Comparison of ENCODE assay signal across 19 cellular contexts in the genomic region with DNA sequence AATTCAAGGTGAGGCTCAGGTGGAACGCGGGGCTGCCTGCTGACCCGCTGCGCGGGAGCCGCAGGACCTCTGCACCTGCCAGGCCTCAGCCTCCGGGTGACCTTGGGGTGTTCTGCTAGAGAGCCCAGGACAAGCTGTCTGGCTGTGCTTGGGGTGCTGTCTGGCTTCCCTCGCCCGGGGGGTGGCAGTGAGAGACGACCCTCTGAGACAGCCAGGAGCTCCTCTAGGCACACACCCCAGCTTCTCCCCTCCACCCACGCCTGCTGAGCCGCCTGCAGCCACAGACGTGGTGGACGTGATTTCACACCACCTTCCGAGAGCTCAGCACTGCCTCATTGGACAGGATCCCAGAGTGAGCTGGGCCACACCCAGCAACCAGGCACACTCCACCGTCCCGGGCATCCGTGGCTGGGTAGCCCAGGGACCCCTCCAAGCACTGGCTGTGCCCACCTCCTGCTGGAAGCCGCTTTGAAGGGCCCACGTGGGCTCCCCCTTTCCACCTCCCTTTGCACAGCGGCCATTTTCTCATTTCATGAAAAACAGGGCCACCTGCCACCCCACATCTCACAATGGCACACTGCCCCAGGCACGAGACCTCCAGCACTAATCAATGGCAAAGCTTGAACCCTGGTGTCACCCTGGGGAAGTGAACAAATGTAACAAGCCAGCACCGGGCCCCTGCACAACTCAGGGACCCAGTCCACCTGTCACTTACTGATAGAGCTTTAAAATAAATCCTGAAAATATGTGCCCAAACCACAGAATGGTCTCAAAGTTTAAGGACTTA. TPM values are rescaled to one million over a fixed set of nuclear protein-coding genes. Genes with fewer than 3 reads are reported as not detected.
DNase-seq lines count a peak whose midpoint lies in the region; ATAC-seq and TF ChIP-seq lines count a peak whose summit lies in the region.
"Had no signal": no experiment of that assay in that cellular context is flagged by ENCODE, and none has a peak within 500 bp of the region (broad histone marks: within the 10 kb centered on the region; RNA-seq: fewer than 3 reads in every experiment).

No MANE protein-coding gene starts in this region.

- H3K9me3 ChIP-seq in RWPE2 (ENCODE audit: severe bottlenecking) (no peaks in the 10 kb centered on the region), lower lobe of right lung (no peaks in the 10 kb centered on the region), thoracic aorta (no peaks in the 10 kb centered on the region)
- H3K9me3 ChIP-seq: neutrophil had no signal

- H3K27ac Mint-ChIP-seq in Calu3 (ENCODE audit: unreplicated experiment): no peak overlapping the region
- H3K27ac Mint-ChIP-seq: activated naive CD4-positive, alpha-beta T cell treated with anti-CD3 and anti-CD28 coated beads, Interleukin-2, amount 10 ng/mL, durations not matched to agents 7 days and 5 days had no signal

- H3K27me3 ChIP-seq in RWPE2 (ENCODE audit: insufficient read depth, poor library complexity, severe bottlenecking) (no peaks in the 10 kb centered on the region), lower lobe of right lung (ENCODE audit: low read depth) (no peaks in the 10 kb centered on the region), thoracic aorta (replicated peaks; ENCODE audit: insufficient read depth) (no peaks in the 10 kb centered on the region), brain microvascular endothelial cell (replicated peaks) (no peaks in the 10 kb centered on the region)
- H3K27me3 ChIP-seq: neutrophil had no signal

- CTCF ChIA-PET in Calu3 (lab: Charles Lee): interaction anchor here (0.5 kb wide), 1 partner anchor 288 kb away, joined by 3 read pairs; no protein-coding TSS in a partner anchor

- H3K4me1 ChIP-seq in RWPE2 (ENCODE audit: insufficient read depth, poor library complexity, severe bottlenecking) (no peaks in the 10 kb centered on the region), lower lobe of right lung (no peaks in the 10 kb centered on the region), thoracic aorta (ENCODE audit: control insufficient read depth in 1 of 2, low read depth in 2 of 2) (peaks cover 10 to 14% of the 10 kb centered on the region in 2 donors)

- no peaks in the 10 kb centered on the region for H3K4me1 Mint-ChIP-seq in Calu3 (ENCODE audit: low read depth, unreplicated experiment)
- H3K4me1 Mint-ChIP-seq: activated naive CD4-positive, alpha-beta T cell treated with anti-CD3 and anti-CD28 coated beads, Interleukin-2, amount 10 ng/mL, durations not matched to agents 7 days and 5 days had no signal

- TF ChIP-seq CTCF in RWPE2 (IDR thresholded peaks at IDR 0.05; ENCODE audit: poor library complexity, severe bottlenecking): no peak
- TF ChIP-seq CTCF in lower lobe of right lung (IDR thresholded peaks at IDR 0.05): no peak
- TF ChIP-seq CTCF in thoracic aorta (IDR thresholded peaks at IDR 0.05): no peak
- no peak for TF ChIP-seq CTCF in Calu3 (IDR thresholded peaks at IDR 0.05; ENCODE audit: unreplicated experiment)
- TF ChIP-seq CTCF in brain microvascular endothelial cell (IDR thresholded peaks at IDR 0.05; ENCODE audit: low read depth, low read length, missing control alignments): no peak

- in situ Hi-C loops in brain microvascular endothelial cell (cut with HindIII; ENCODE audit: low pct_ligation_motif_present, low sequenced_read_pairs): no loop called here

- no peaks in the 10 kb centered on the region for H3K27me3 Mint-ChIP-seq in Calu3 (ENCODE audit: unreplicated experiment)
- H3K27me3 Mint-ChIP-seq: activated naive CD4-positive, alpha-beta T cell treated with anti-CD3 and anti-CD28 coated beads, Interleukin-2, amount 10 ng/mL, durations not matched to agents 7 days and 5 days had no signal

- H3K4me3 ChIP-seq in RWPE2 (ENCODE audit: severe bottlenecking) (no peak overlapping the region), lower lobe of right lung (no peak overlapping the region), thoracic aorta (peak overlapping the region; percentile 36), brain microvascular endothelial cell (ENCODE audit: low read depth, low read length) (no peak overlapping the region)

- H3K27ac ChIP-seq in RWPE2 (ENCODE audit: poor library complexity, severe bottlenecking): no peak overlapping the region
- H3K27ac ChIP-seq in lower lobe of right lung: no peak overlapping the region
- no peak overlapping the region for H3K27ac ChIP-seq in thoracic aorta
- no peak overlapping the region for H3K27ac ChIP-seq in brain microvascular endothelial cell
- H3K27ac ChIP-seq: neutrophil had no signal

- no peaks in the 10 kb centered on the region for H3K9me3 Mint-ChIP-seq in Calu3 (ENCODE audit: low read depth, unreplicated experiment)
- H3K9me3 Mint-ChIP-seq: activated naive CD4-positive, alpha-beta T cell treated with anti-CD3 and anti-CD28 coated beads, Interleukin-2, amount 10 ng/mL, durations not matched to agents 7 days and 5 days had no signal

- no TSS peak for BruUV-seq in Calu3 (replicated peaks; lab: Mats Ljungman, UMichigan)

- H3K36me3 ChIP-seq in RWPE2 (ENCODE audit: low read depth) (peaks cover 14% of the 10 kb centered on the region), lower lobe of right lung (peaks cover 19% of the 10 kb centered on the region), thoracic aorta (no peaks in the 10 kb centered on the region), brain microvascular endothelial cell (replicated peaks) (peaks cover 4% of the 10 kb centered on the region)
- H3K36me3 ChIP-seq: neutrophil had no signal

- ATAC-seq in RWPE2 (ENCODE audit: low read depth) (peak; percentile 49), esophagus mucosa (peak; percentile 80), lower lobe of right lung (peak; percentile 29 to 33), thoracic aorta (ENCODE audit: insufficient number of reproducible peaks, low FRiP score, low read depth) (no peak), GM21825 (IDR thresholded peaks at IDR 0.05; ENCODE audit: unreplicated experiment) (no peak), GM21381 (IDR thresholded peaks at IDR 0.05; ENCODE audit: unreplicated experiment) (no peak)

- H3K36me3 Mint-ChIP-seq in Calu3 (ENCODE audit: insufficient read depth, unreplicated experiment): peaks cover 38% of the 10 kb centered on the region

- no peak overlapping the region for H3K4me3 Mint-ChIP-seq in Calu3 (ENCODE audit: low read depth, unreplicated experiment)
- H3K4me3 Mint-ChIP-seq: activated naive CD4-positive, alpha-beta T cell treated with anti-CD3 and anti-CD28 coated beads, Interleukin-2, amount 10 ng/mL, durations not matched to agents 7 days and 5 days had no signal

- DNase-seq in RWPE2 (ENCODE audit: low spot score) (no peak), lower lobe of right lung (peak; percentile 43), thoracic aorta (ENCODE audit: low spot score) (no peak), Calu3 (no peak), brain microvascular endothelial cell (no peak)
- DNase-seq: activated naive CD4-positive, alpha-beta T cell treated with anti-CD3 and anti-CD28 coated beads, Interleukin-2, amount 10 ng/mL, durations not matched to agents 7 days and 5 days; COR-L47; dermis blood vessel endothelial cell; NCI-H1092 treated with DMSO at 0.1 percent for 48 hours; NCI-H524; RPMI8226; stimulated activated CD4-positive, alpha-beta T cell treated with anti-CD3 and anti-CD28 coated beads, Interleukin-4, amount 100 ng/mL, for 1 hour; stimulated activated naive CD4-positive, alpha-beta T cell treated with Interleukin-2 at 50 U/mL for 16 hours; T1000 had no signal

- intact Hi-C loops in lower lobe of right lung (cut with DNase I) (no loop called here), Calu3 (cut with micrococcal nuclease; ENCODE audit: unreplicated experiment) (no loop called here)

RNA-seq across cellular contexts. Expression of a gene that starts 35.0 kb away (rescaled TPM):
- total RNA-seq in esophagus mucosa (13.5 TPM), lower lobe of right lung (14.8 TPM), thoracic aorta (10 to 100 TPM; 19.3 to 23.2 TPM), Calu3 (2022) (51.2 and 56.6 TPM in 2 replicates)

RNA-seq across cellular contexts. Expression of a gene that starts 37.1 kb away (rescaled TPM):
- total RNA-seq in esophagus mucosa: 1.6 TPM
- total RNA-seq in lower lobe of right lung: 26.0 TPM
- 1 to 10 TPM; 3.9 to 5.3 TPM for total RNA-seq in thoracic aorta
- 0.26 and 1.1 TPM in 2 replicates for total RNA-seq in Calu3 (2022)
- total RNA-seq: activated CD8-positive, alpha-beta memory T cell treated with anti-CD3 and anti-CD28 coated beads for 36 hours had no signal

Comparison
In these comparisons a context has a peak if more than half of its experiments do, and no peak if none do; other contexts are left out.
1. ATAC-seq: peak in RWPE2 (single experiment), esophagus mucosa (single experiment) and lower lobe of right lung (2 of 2); none in thoracic aorta (single experiment), GM21825 (single experiment) and GM21381 (single experiment).